ENCODE assay signal across 3 cellular contexts in genomic region chr16:66611911-66612310, GRCh38. TPM values are rescaled to one million over a fixed set of nuclear protein-coding genes. Genes with fewer than 3 reads are reported as not detected.
"Had no signal": no experiment of that assay in that cellular context is flagged by ENCODE, and none has a peak within 500 bp of the region (broad histone marks: within the 10 kb centered on the region; RNA-seq: fewer than 3 reads in every experiment).

No MANE protein-coding gene starts in this region.

RNA-seq across cellular contexts. Expression of gene CMTM2, which starts 32.6 kb away (rescaled TPM):
- total RNA-seq: ascending aorta, breast epithelium, WTC11 had no signal

RNA-seq across cellular contexts. Expression of gene CMTM1, which starts 45.7 kb away (rescaled TPM):
- total RNA-seq: ascending aorta had no signal

RNA-seq across cellular contexts. Expression of gene CKLF, which starts 59.5 kb away (rescaled TPM):
- total RNA-seq: ascending aorta had no signal
